Comparison of ENCODE assay signal across 27 cellular contexts in the genomic region with DNA sequence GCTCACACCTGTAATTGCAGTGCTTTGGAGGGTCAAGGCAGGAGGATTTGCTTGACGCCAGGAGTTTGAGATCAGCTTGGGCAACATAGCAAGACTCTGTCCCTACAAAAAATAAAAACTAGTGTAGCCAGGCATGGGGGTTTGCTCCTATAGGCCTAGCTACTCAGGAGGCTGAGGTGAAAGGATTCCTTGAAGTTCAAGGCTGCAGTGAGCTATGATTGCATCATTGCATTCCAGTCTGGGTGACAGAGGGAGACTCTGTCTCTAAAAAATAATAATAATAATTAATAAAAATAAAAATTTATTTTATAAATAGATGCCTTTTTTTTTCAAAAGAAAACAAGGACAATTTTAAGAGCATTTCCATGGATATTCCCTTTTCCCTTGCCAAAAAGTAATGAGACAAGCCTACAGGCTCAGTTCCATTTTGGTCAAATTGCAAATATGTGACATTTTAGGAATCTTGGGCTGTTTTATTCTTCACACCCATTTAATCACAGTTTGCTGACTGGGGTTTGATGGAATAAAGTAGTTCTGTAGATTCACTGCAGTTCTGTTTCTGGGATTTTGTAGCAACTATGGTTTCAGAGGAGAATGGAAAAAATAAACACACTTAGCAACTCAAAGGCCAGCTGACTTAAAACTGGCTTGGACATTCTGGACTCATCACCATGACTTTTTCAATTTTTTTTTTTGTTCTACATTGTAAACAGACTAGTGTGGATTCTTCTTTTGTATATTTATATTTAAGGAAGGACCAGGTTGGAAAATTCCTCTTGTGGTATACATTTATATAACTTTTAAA.
"Had no signal": no experiment of that assay in that cellular context is flagged by ENCODE, and none has a peak within 500 bp of the region (broad histone marks: within the 10 kb centered on the region; RNA-seq: fewer than 3 reads in every experiment).

No MANE protein-coding gene starts in this region.

- ATAC-seq: gastroesophageal sphincter; left cardiac atrium; natural killer cell treated with Interleukin-12 subunit alpha and Interleukin-12 subunit beta and Interleukin-15 and Interleukin-18, amount 100 ng/mL, for 72 hours; upper lobe of right lung had no signal

- H3K4me2 ChIP-seq: hepatocyte had no signal

- H3K27me3 ChIP-seq: esophagus muscularis mucosa, gastroesophageal sphincter, hepatocyte, suprapubic skin, tibial artery, upper lobe of right lung had no signal

- H3K27ac ChIP-seq: esophagus muscularis mucosa, gastroesophageal sphincter, hepatocyte, suprapubic skin, tibial artery, upper lobe of right lung, WERI-Rb-1 had no signal

- H3K36me3 ChIP-seq: esophagus muscularis mucosa, gastroesophageal sphincter, suprapubic skin, tibial artery, upper lobe of right lung, WERI-Rb-1 had no signal

- DNase-seq: activated CD4-positive, alpha-beta memory T cell treated with anti-CD3 and anti-CD28 coated beads for 36 hours; activated CD4-positive, alpha-beta T cell treated with anti-CD3 and anti-CD28 coated beads, Interleukin-2, amount 10 ng/mL, durations not matched to agents 24 days and 14 days; activated CD4-positive, CD25-positive, alpha-beta regulatory T cell treated with anti-CD3 and anti-CD28 coated beads, Interleukin-2, amount 50 U/mL, for 72 hours; activated CD8-positive, alpha-beta memory T cell treated with anti-CD3 and anti-CD28 coated beads, Interleukin-2, amount 50 U/mL, for 48 hours; activated gamma-delta T cell; activated naive CD4-positive, alpha-beta T cell treated with anti-CD3 and anti-CD28 coated beads, Interleukin-2, amount 10 ng/mL, durations not matched to agents 7 days and 5 days; activated naive CD8-positive, alpha-beta T cell treated with anti-CD3 and anti-CD28 coated beads, Interleukin-2, amount 10 ng/mL, durations not matched to agents 7 days and 5 days; activated T-cell treated with anti-CD3 and anti-CD28 coated beads, Interleukin-2, amount 50 U/mL, for 24 hours; amniotic stem cell; caudate nucleus; dermis blood vessel endothelial cell; effector CD4-positive, alpha-beta T cell; left cardiac atrium; posterior cingulate gyrus; right cardiac atrium; stimulated activated CD4-positive, alpha-beta T cell treated with anti-CD3 and anti-CD28 coated beads, Interleukin-15, amount 100 ng/mL, for 24 hours; stimulated activated CD4-positive, alpha-beta T cell treated with anti-CD3 and anti-CD28 coated beads, Interleukin-2, amount 100 ng/mL, for 24 hours; stimulated activated naive CD4-positive, alpha-beta T cell; tibial artery; upper lobe of right lung; WERI-Rb-1 had no signal

- H3K4me1 ChIP-seq: esophagus muscularis mucosa, gastroesophageal sphincter, suprapubic skin, tibial artery, upper lobe of right lung had no signal

- FAIRE-seq: keratinocyte had no signal

- H3K4me3 ChIP-seq: esophagus muscularis mucosa, gastroesophageal sphincter, hepatocyte, suprapubic skin, tibial artery, upper lobe of right lung had no signal

- H3K9me3 ChIP-seq: esophagus muscularis mucosa, gastroesophageal sphincter, suprapubic skin, tibial artery, upper lobe of right lung had no signal

- H2AFZ ChIP-seq: hepatocyte had no signal

- H3K79me2 ChIP-seq: hepatocyte had no signal
